ENCODE assay signal across 8 cellular contexts in the genomic region with DNA sequence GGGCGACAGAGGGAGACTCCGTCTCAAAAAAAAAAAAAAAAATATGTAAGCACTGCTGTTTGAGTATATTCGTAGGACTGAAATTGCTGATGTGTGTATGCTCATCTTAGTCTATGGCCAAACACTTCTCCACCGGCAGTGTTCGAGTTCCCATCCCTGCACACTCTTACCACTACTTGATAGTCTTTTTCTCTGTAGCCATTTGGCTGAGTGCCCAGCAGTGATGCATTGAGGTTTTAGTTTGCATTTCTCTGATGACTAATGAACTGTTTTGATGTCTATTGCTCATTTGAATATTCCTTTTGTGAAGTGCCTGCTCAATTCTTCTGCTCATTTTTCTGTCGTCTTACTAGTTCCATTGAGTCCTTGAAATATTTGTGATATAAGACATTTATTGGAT. TPM values are rescaled to one million over a fixed set of nuclear protein-coding genes. Genes with fewer than 3 reads are reported as not detected.
DNase-seq lines count a peak whose midpoint lies in the region; ATAC-seq and TF ChIP-seq lines count a peak whose summit lies in the region.

No MANE protein-coding gene starts in this region.

- no peak for TF ChIP-seq POLR2A in spleen (IDR thresholded peaks at IDR 0.05)

- H4K20me1 ChIP-seq in DOHH2 (ENCODE audit: control insufficient read depth, insufficient read depth, low read depth, low read length), result no peaks in the 10 kb centered on the region

- H3K27me3 Mint-ChIP-seq in naive thymus-derived CD4-positive, alpha-beta T cell, result no peaks in the 10 kb centered on the region

- H3F3A ChIP-seq in DOHH2 (ENCODE audit: control insufficient read depth, insufficient read depth), result 0 out of 2 replicates have a peak, but pooled peaks cover 5% of the 10 kb centered on the region

- H3K27ac ChIP-seq in DOHH2 (ENCODE audit: low read depth, low read length) (no peak overlapping the region), spleen (peak overlapping the region in 3 of 8 donors; percentile 4 to 99 (median 99))
- no peak overlapping the region for H3K27ac ChIP-seq in naive thymus-derived CD4-positive, alpha-beta T cell (ENCODE audit: low read depth, low read length)

- 49 to 67% (median 56%) methylated on average over 6 of the region's 6 CpGs for WGBS in spleen, 5 donors

- H3K4me1 Mint-ChIP-seq in naive thymus-derived CD4-positive, alpha-beta T cell, result peaks cover 28 to 55% (median 47%) of the 10 kb centered on the region in 7 donors

- DNase-seq in LHCN-M2 (ENCODE audit: low read depth) (peak; percentile 98), T-helper 2 cell (peak in 4 of 5 experiments; percentile 61 to 86 (median 74)), amniotic stem cell (lab: John Stamatoyannopoulos, UW) (peak; percentile 93), stromal cell of bone marrow (ENCODE audit: low read depth) (peak; percentile 95), spleen (no peak)
- peak in 8 of 9 donors; percentile 20 to 74 (median 53) for DNase-seq in naive thymus-derived CD4-positive, alpha-beta T cell

- H3K27ac Mint-ChIP-seq in naive thymus-derived CD4-positive, alpha-beta T cell, result peak overlapping the region; percentile 16 to 91 (median 71)

- no peaks in the 10 kb centered on the region for H3K9me3 Mint-ChIP-seq in naive thymus-derived CD4-positive, alpha-beta T cell

- intact Hi-C loops in naive thymus-derived CD4-positive, alpha-beta T cell (cut with micrococcal nuclease), result loop anchor here (5.0 kb wide), 4 partner anchors 223 to 1333 kb away; a partner anchor contains a TSS
- intact Hi-C loops in spleen (cut with DNase I; ENCODE audit: low total_unique reads), result no loop called here

- H3K36me3 Mint-ChIP-seq in naive thymus-derived CD4-positive, alpha-beta T cell, result peaks cover 0 to 9% (median 3%) of the 10 kb centered on the region in 5 donors

- H3K9me2 ChIP-seq in DOHH2 (replicated peaks; ENCODE audit: control insufficient read depth, low read length), result no peaks in the 10 kb centered on the region

- POLR2A ChIA-PET in naive thymus-derived CD4-positive, alpha-beta T cell (lab: Charles Lee), result interaction anchor here (1.5 to 5.7 kb wide), 2 partner anchors 14 to 19 kb away, joined by 5 to 122 read pairs; a partner anchor contains a TSS

- H3K4me3 ChIP-seq in DOHH2 (ENCODE audit: low read length) (peak overlapping the region; percentile 80), spleen (peak overlapping the region in 1 of 8 donors; percentile 91)
- no peak overlapping the region for H3K4me3 ChIP-seq in naive thymus-derived CD4-positive, alpha-beta T cell (ENCODE audit: low read length)

- H3K4me3 Mint-ChIP-seq in naive thymus-derived CD4-positive, alpha-beta T cell, result peak overlapping the region; percentile 73 to 100 (median 95)

- TF ChIP-seq CTCF in DOHH2 (IDR thresholded peaks at IDR 0.05; ENCODE audit: low read depth, low read length, poor library complexity, severe bottlenecking) (no peak), spleen (IDR thresholded peaks at IDR 0.05 in 8 of 11, conservative IDR thresholded peaks at IDR 0.05 in 3 of 11) (no peak)

- H3K27me3 ChIP-seq in DOHH2 (ENCODE audit: control insufficient read depth, low read length), result no peaks in the 10 kb centered on the region
- H3K27me3 ChIP-seq in naive thymus-derived CD4-positive, alpha-beta T cell (ENCODE audit: control insufficient read depth in 2 of 2, insufficient read depth in 2 of 2, low read length in 2 of 2), result no peaks in the 10 kb centered on the region
- H3K27me3 ChIP-seq in spleen (replicated peaks in 1 of 7), result no peaks in the 10 kb centered on the region

- peak; percentile 62 for ATAC-seq in GM21529 (IDR thresholded peaks at IDR 0.05; ENCODE audit: unreplicated experiment)
- peak; percentile 20 for ATAC-seq in naive thymus-derived CD4-positive, alpha-beta T cell

- H3K36me3 ChIP-seq in DOHH2 (ENCODE audit: control insufficient read depth, low read length) (no peaks in the 10 kb centered on the region), spleen (peaks cover 0 to 35% (median 11%) of the 10 kb centered on the region in 6 donors)
- H3K36me3 ChIP-seq in naive thymus-derived CD4-positive, alpha-beta T cell (ENCODE audit: control insufficient read depth in 2 of 3, insufficient read depth in 3 of 3, low read length in 3 of 3), result peaks cover 0 to 13% (median 0%) of the 10 kb centered on the region in 3 experiments

- H3K4me1 ChIP-seq in DOHH2 (ENCODE audit: control insufficient read depth, low read length) (peaks cover 49% of the 10 kb centered on the region), spleen (peaks cover 25 to 63% (median 50%) of the 10 kb centered on the region in 6 donors)
- H3K4me1 ChIP-seq in naive thymus-derived CD4-positive, alpha-beta T cell (ENCODE audit: control insufficient read depth in 2 of 2, insufficient read depth in 2 of 2, low read length in 2 of 2), result peaks cover 16 to 28% of the 10 kb centered on the region in 2 donors

- H3K9me3 ChIP-seq in DOHH2 (ENCODE audit: control insufficient read depth, insufficient read depth, low read length) (no peaks in the 10 kb centered on the region), spleen (no peaks in the 10 kb centered on the region)
- H3K9me3 ChIP-seq in naive thymus-derived CD4-positive, alpha-beta T cell (ENCODE audit: control insufficient read depth in 2 of 3, low read length in 3 of 3), result no peaks in the 10 kb centered on the region

- CTCF ChIA-PET in naive thymus-derived CD4-positive, alpha-beta T cell (lab: Charles Lee), result no interaction called here

- peak overlapping the region; percentile 79 for H3K4me2 ChIP-seq in DOHH2 (ENCODE audit: low read length)

- H3K79me2 ChIP-seq in DOHH2 (ENCODE audit: control insufficient read depth, low read length), result peaks cover 16% of the 10 kb centered on the region

RNA-seq across cellular contexts. Expression of a gene that starts 1.9 kb away (rescaled TPM):
- total RNA-seq in LHCN-M2 (2014; rRNA removed) (5.0 TPM in 2 replicates), spleen (10 to 100 TPM; 15.4 to 23.5 (median 18.5) TPM)
- polyA plus RNA-seq in LHCN-M2 (2012), result 5.3 TPM
- 10 to 100 TPM; 12.9 to 21.5 (median 17.9) TPM for total RNA-seq in naive thymus-derived CD4-positive, alpha-beta T cell
- polyA plus RNA-seq in naive thymus-derived CD4-positive, alpha-beta T cell, result 10 to 100 TPM in 1 of 2 donors, 1 to 10 TPM in 1; 9.6 to 15.3 TPM
- 1 to 10 TPM; 2.6 to 7.3 (median 3.0) TPM for polyA plus RNA-seq in spleen

RNA-seq across cellular contexts. Expression of a gene that starts 15.9 kb away (rescaled TPM):
- total RNA-seq in LHCN-M2 (2014; rRNA removed) (34.4 and 38.3 TPM in 2 replicates), spleen (10 to 100 TPM; 26.1 to 48.1 (median 32.0) TPM)
- polyA plus RNA-seq in LHCN-M2 (2012), result 17.3 TPM
- total RNA-seq in naive thymus-derived CD4-positive, alpha-beta T cell, result 10 to 100 TPM; 27.5 to 42.7 (median 35.5) TPM
- 10 to 100 TPM; 20.4 to 26.1 TPM for polyA plus RNA-seq in naive thymus-derived CD4-positive, alpha-beta T cell
- polyA plus RNA-seq in spleen, result 10 to 100 TPM; 20.5 to 31.6 (median 23.3) TPM

RNA-seq across cellular contexts. Expression of a gene that starts 16.1 kb away (rescaled TPM):
- total RNA-seq in LHCN-M2 (2014; rRNA removed) (121 and 127 TPM in 2 replicates), spleen (100 to 1,000 TPM; 103 to 130 (median 117) TPM)
- polyA plus RNA-seq in LHCN-M2 (2012), result 89.4 TPM
- 100 to 1,000 TPM; 141 to 179 (median 150) TPM for total RNA-seq in naive thymus-derived CD4-positive, alpha-beta T cell
- 100 to 1,000 TPM in 1 of 2 donors, 10 to 100 TPM in 1; 81.6 to 144 TPM for polyA plus RNA-seq in naive thymus-derived CD4-positive, alpha-beta T cell
- polyA plus RNA-seq in spleen, result 10 to 100 TPM; 30.9 to 35.3 (median 32.0) TPM

RNA-seq across cellular contexts. Expression of a gene that starts 19.0 kb away (rescaled TPM):
- total RNA-seq in LHCN-M2 (2014; rRNA removed) (30.1 and 30.8 TPM in 2 replicates), spleen (10 to 100 TPM; 17.4 to 30.8 (median 21.1) TPM)
- 26.2 TPM for polyA plus RNA-seq in LHCN-M2 (2012)
- total RNA-seq in naive thymus-derived CD4-positive, alpha-beta T cell, result 10 to 100 TPM; 11.0 to 37.2 (median 17.4) TPM
- polyA plus RNA-seq in naive thymus-derived CD4-positive, alpha-beta T cell, result 10 to 100 TPM; 37.9 to 39.2 TPM
- polyA plus RNA-seq in spleen, result 10 to 100 TPM; 23.9 to 35.2 (median 30.4) TPM
